ENCODE assay signal across 15 cellular contexts in genomic region chr15:80609111-80609510, GRCh38.
A peak's percentile ranks its signal among the peaks of the same experiment; 100 is the strongest.
DNase-seq lines count a peak whose midpoint lies in the region; TF ChIP-seq lines count a peak whose summit lies in the region.
"Had no signal": no experiment of that assay in that cellular context is flagged by ENCODE, and none has a peak within 500 bp of the region (broad histone marks: within the 10 kb centered on the region; RNA-seq: fewer than 3 reads in every experiment).

No MANE protein-coding gene starts in this region.

- WGBS in mammary epithelial cell (ENCODE audit: low coverage, missing lambda C conversion rate), result 0% methylated on average over 2 of the region's 4 CpGs
- WGBS in GM23248 (ENCODE audit: low coverage in 1 of 2, low lambda C conversion rate in 2 of 2, missing lambda C conversion rate in 2 of 2), 2 experiments, result 32 to 35% methylated on average over 4 of the region's 4 CpGs

- peak; percentile 28 for DNase-seq in COR-L47 (lab: John Stamatoyannopoulos, UW)
- DNase-seq in NCI-H2196 (lab: John Stamatoyannopoulos, UW; ENCODE audit: unreplicated experiment), result peak; percentile 43
- no peak for DNase-seq in mammary epithelial cell
- no peak for DNase-seq in nephron progenitor cell
- DNase-seq in GM23248, result no peak
- DNase-seq in NCI-H69 (lab: John Stamatoyannopoulos, UW), result no peak
- no peak for DNase-seq in NCI-H1092 treated with DMSO at 0.1 percent for 48 hours (lab: John Stamatoyannopoulos, UW)
- DNase-seq: CD4-positive, alpha-beta memory T cell; GDM1; HFFc6; NCI-H1048; NCI-H1694 treated with DMSO at 0.1 percent for 48 hours had no signal

- peak overlapping the region; percentile 20 for H3K27ac Mint-ChIP-seq in nephron progenitor cell
- H3K27ac Mint-ChIP-seq: CD4-positive, alpha-beta memory T cell; HFFc6 had no signal

- dilution Hi-C loops in mammary epithelial cell (cut with HindIII; ENCODE audit: low sequenced_read_pairs), result no loop called here

- H3K9ac ChIP-seq in mammary epithelial cell (ENCODE audit: insufficient read depth, low read length) (no peak overlapping the region), GM23248 (no peak overlapping the region)

- intact Hi-C loops in mammary epithelial cell (cut with micrococcal nuclease), result no loop called here

- peaks cover 25% of the 10 kb centered on the region for H3K4me1 ChIP-seq in mammary epithelial cell (ENCODE audit: insufficient read depth, low read length)
- peaks cover 9% of the 10 kb centered on the region for H3K4me1 ChIP-seq in GM23248 (ENCODE audit: insufficient read depth)
- H3K4me1 ChIP-seq: BE2C had no signal

- H3K27ac ChIP-seq in mammary epithelial cell (ENCODE audit: insufficient read depth, low read depth, low read length) (no peak overlapping the region), GM23248 (no peak overlapping the region)
- H3K27ac ChIP-seq: HL-60 had no signal

- H3K36me3 ChIP-seq in mammary epithelial cell (ENCODE audit: insufficient read depth, low read length), result no peaks in the 10 kb centered on the region
- H3K36me3 ChIP-seq in GM23248 (ENCODE audit: low read depth), result no peaks in the 10 kb centered on the region
- H3K36me3 ChIP-seq: BE2C had no signal

- H3K4me3 Mint-ChIP-seq in nephron progenitor cell, result no peak overlapping the region
- H3K4me3 Mint-ChIP-seq: CD4-positive, alpha-beta memory T cell; HFFc6 had no signal

- H4K20me1 ChIP-seq in mammary epithelial cell (ENCODE audit: insufficient read depth, low read length), result no peaks in the 10 kb centered on the region
- H4K20me1 ChIP-seq in GM23248 (ENCODE audit: insufficient read depth), result no peaks in the 10 kb centered on the region

- no peaks in the 10 kb centered on the region for H3K9me3 ChIP-seq in mammary epithelial cell (replicated peaks; ENCODE audit: insufficient read depth, low read length)
- no peaks in the 10 kb centered on the region for H3K9me3 ChIP-seq in GM23248 (ENCODE audit: low read depth)
- H3K9me3 ChIP-seq: BE2C had no signal

- H3F3A ChIP-seq in GM23248 (ENCODE audit: insufficient read depth), result no peaks in the 10 kb centered on the region

- in situ Hi-C loops in mammary epithelial cell (cut with MboI; ENCODE audit: low sequenced_read_pairs in 2 of 2) (no loop called here), GM23248 (cut with MboI) (no loop called here)

- no peaks in the 10 kb centered on the region for H3K27me3 ChIP-seq in mammary epithelial cell (ENCODE audit: insufficient read depth, low read length)
- no peaks in the 10 kb centered on the region for H3K27me3 ChIP-seq in GM23248 (replicated peaks; ENCODE audit: insufficient read depth)
- H3K27me3 ChIP-seq: BE2C had no signal

- TF ChIP-seq CTCF in mammary epithelial cell (conservative IDR thresholded peaks at IDR 0.05 in 1 of 2, IDR thresholded peaks at IDR 0.05 in 1 of 2; ENCODE audit: extremely low read depth in 1 of 2, insufficient read depth in 1 of 2, low read depth in 1 of 2, low read length in 2 of 2) (no peak), nephron progenitor cell (IDR thresholded peaks at IDR 0.05) (no peak)

- peaks cover 45% of the 10 kb centered on the region for H3K4me1 Mint-ChIP-seq in nephron progenitor cell
- H3K4me1 Mint-ChIP-seq: CD4-positive, alpha-beta memory T cell had no signal

- H3K4me2 ChIP-seq in mammary epithelial cell (ENCODE audit: insufficient read depth, low read depth, low read length) (no peak overlapping the region), GM23248 (ENCODE audit: unreplicated experiment) (no peak overlapping the region)

- H3K4me3 ChIP-seq in mammary epithelial cell (replicated peaks in 1 of 3; ENCODE audit: insufficient read depth in 1 of 3, low read depth in 2 of 3, low read length in 3 of 3), result no peak overlapping the region
- H3K4me3 ChIP-seq in GM23248, result no peak overlapping the region
- H3K4me3 ChIP-seq: K562 had no signal

- no TSS peak for BruUV-seq in mammary epithelial cell (replicated peaks; lab: Mats Ljungman, UMichigan)

- peaks cover 6% of the 10 kb centered on the region for H3K27me3 Mint-ChIP-seq in nephron progenitor cell (ENCODE audit: low read depth, poor library complexity)

- H3K9me3 Mint-ChIP-seq in nephron progenitor cell, result no peaks in the 10 kb centered on the region
- H3K9me3 Mint-ChIP-seq: HFFc6 had no signal

- H2AFZ ChIP-seq in mammary epithelial cell (ENCODE audit: low read depth, low read length), result peak overlapping the region; percentile 63
- H2AFZ ChIP-seq in GM23248, result no peak overlapping the region

- H3K9me2 ChIP-seq in GM23248 (ENCODE audit: insufficient read depth), result no peaks in the 10 kb centered on the region

- CTCF ChIA-PET in mammary epithelial cell (lab: Charles Lee; ENCODE audit: low non-redundant PET), result no interaction called here

- H3K79me2 ChIP-seq in mammary epithelial cell (ENCODE audit: insufficient read depth, low read length) (no peaks in the 10 kb centered on the region), GM23248 (ENCODE audit: insufficient read depth) (no peaks in the 10 kb centered on the region)

- no peaks in the 10 kb centered on the region for H3K36me3 Mint-ChIP-seq in nephron progenitor cell (ENCODE audit: low read depth)
- H3K36me3 Mint-ChIP-seq: CD4-positive, alpha-beta memory T cell had no signal

Comparison
In these comparisons a context has a peak if more than half of its experiments do, and no peak if none do; other contexts are left out.
1. DNase-seq: peak in COR-L47 (single experiment) and NCI-H2196 (single experiment); none in mammary epithelial cell (single experiment), nephron progenitor cell (single experiment), GM23248 (single experiment), NCI-H69 (single experiment) and NCI-H1092 treated with DMSO at 0.1 percent for 48 hours (single experiment).